ENCODE assay signal across 9 cellular contexts in the genomic region with DNA sequence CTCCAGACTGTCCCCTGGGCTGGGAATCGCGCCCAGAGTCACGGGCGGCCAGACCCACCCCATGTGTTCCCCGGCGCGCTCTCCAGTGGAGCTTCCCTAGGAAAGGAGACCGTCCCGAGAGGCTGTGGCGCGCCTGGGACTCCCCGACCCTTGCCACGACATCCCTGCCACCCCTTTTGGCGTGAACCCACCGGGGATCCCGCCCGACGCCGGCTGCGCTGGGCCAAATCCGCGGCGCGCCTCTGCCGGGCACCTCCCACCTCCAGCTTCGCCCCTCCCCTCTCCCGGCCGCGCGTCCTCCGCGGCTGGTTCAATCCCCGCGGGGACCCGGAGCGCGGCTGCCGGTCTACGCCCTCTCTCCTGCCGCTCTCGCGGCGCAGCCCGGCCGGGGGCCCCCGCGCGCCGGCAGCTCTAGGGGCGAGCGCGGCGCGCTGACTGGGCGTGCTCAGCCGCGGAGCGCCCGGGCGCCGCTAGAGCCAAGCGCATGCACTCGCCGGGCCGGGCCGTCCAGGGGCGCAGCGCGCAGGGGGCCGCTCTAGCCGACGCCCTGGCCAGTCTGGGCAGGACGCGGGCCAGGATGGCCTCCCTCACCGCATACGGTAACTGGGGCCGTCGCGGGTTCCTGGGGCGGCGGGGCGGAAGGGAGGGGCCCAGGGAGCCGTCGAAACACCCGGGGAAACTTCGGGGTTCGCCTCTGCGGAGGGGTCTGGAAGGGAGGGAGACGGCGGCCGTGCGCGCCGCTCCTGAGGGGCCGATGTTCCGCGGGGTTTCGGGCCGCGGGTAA.
A peak's percentile ranks its signal among the peaks of the same experiment; 100 is the strongest.
DNase-seq lines count a peak whose midpoint lies in the region; ATAC-seq and TF ChIP-seq lines count a peak whose summit lies in the region.
"Had no signal": no experiment of that assay in that cellular context is flagged by ENCODE, and none has a peak within 500 bp of the region (broad histone marks: within the 10 kb centered on the region; RNA-seq: fewer than 3 reads in every experiment).

No MANE protein-coding gene starts in this region.

- no peak overlapping the region for H3K4me3 Mint-ChIP-seq in T-helper 17 cell
- H3K4me3 Mint-ChIP-seq: B cell had no signal

- DNase-seq in NCI-H1436 (lab: John Stamatoyannopoulos, UW), result peak; percentile 78
- DNase-seq in NCI-H1436 treated with DMSO at 0.1 percent for 48 hours (lab: John Stamatoyannopoulos, UW), result no peak
- DNase-seq in astrocyte of the cerebellum (ENCODE audit: low read depth), result no peak
- peak; percentile 38 for DNase-seq in iris pigment epithelial cell (ENCODE audit: low read depth)
- no peak for DNase-seq in testis
- no peak for DNase-seq in C1 segment of cervical spinal cord (lab: John Stamatoyannopoulos, UW)
- DNase-seq in globus pallidus (ENCODE audit: low spot score), result no peak
- DNase-seq in T-helper 17 cell, result no peak

- no peak for TF ChIP-seq CTCF in astrocyte of the cerebellum (IDR thresholded peaks at IDR 0.05; ENCODE audit: low read depth, low read length, missing control alignments)
- no peak for TF ChIP-seq CTCF in testis (IDR thresholded peaks at IDR 0.05)

- peak overlapping the region; percentile 43 for H3K4me3 ChIP-seq in astrocyte of the cerebellum (ENCODE audit: low read depth, low read length)
- H3K4me3 ChIP-seq in testis, result peak overlapping the region; percentile 46 to 49

- no peaks in the 10 kb centered on the region for H3K9me3 ChIP-seq in testis
- H3K9me3 ChIP-seq in T-helper 17 cell (ENCODE audit: control insufficient read depth, low read length, poor library complexity, severe bottlenecking), result no peaks in the 10 kb centered on the region

- no peak for TF ChIP-seq POLR2A in testis (IDR thresholded peaks at IDR 0.05)

- H3K27ac ChIP-seq in testis, result no peak overlapping the region

- in situ Hi-C loops in astrocyte of the cerebellum (cut with HindIII; ENCODE audit: low sequenced_read_pairs), result no loop called here

- no peak for ATAC-seq in T-helper 17 cell

- WGBS in testis, 2 donors, result 2% methylated on average over 33 to 83 of the region's 100 CpGs

- peaks cover 3% of the 10 kb centered on the region for H3K4me1 Mint-ChIP-seq in T-helper 17 cell
- H3K4me1 Mint-ChIP-seq: B cell had no signal

- no peaks in the 10 kb centered on the region for H3K36me3 Mint-ChIP-seq in T-helper 17 cell (ENCODE audit: low read depth)

- H3K27ac Mint-ChIP-seq in T-helper 17 cell, result no peak overlapping the region
- H3K27ac Mint-ChIP-seq: B cell had no signal

- no peaks in the 10 kb centered on the region for H3K27me3 ChIP-seq in testis

- no peaks in the 10 kb centered on the region for H3K4me1 ChIP-seq in testis

- intact Hi-C loops in testis (cut with DNase I; ENCODE audit: low total_unique reads), result no loop called here

- no peaks in the 10 kb centered on the region for H3K36me3 ChIP-seq in testis (ENCODE audit: low read depth, missing control alignments)

- H3K27me3 Mint-ChIP-seq in T-helper 17 cell, result peaks cover 46% of the 10 kb centered on the region

Comparison
In these comparisons a context has a peak if more than half of its experiments do, and no peak if none do; other contexts are left out.
1. DNase-seq: peak in NCI-H1436 (single experiment) and iris pigment epithelial cell (single experiment); none in NCI-H1436 treated with DMSO at 0.1 percent for 48 hours (single experiment), astrocyte of the cerebellum (single experiment), testis (single experiment), C1 segment of cervical spinal cord (0 of 14), globus pallidus (single experiment) and T-helper 17 cell (0 of 3).